Comparison of ENCODE assay signal across 1 cellular context in genomic region chr6:80438728-80439127, GRCh38.
TF ChIP-seq lines count a peak whose summit lies in the region.

No MANE protein-coding gene starts in this region.

TF ChIP-seq in GM23338, 12 proteins besides CTCF, POLR2A, EP300 and RAD21 (continued from another document):
- TF ChIP-seq ZNF462 (CRISPR knock-in tag; IDR thresholded peaks at IDR 0.05) (no peak), JUNB (IDR thresholded peaks at IDR 0.05; ENCODE audit: unreplicated experiment) (no peak)
